In genomic region chr7:128459394-128459878, GRCh38 we compare ENCODE assay signal across 8 cellular contexts. TPM values are rescaled to one million over a fixed set of nuclear protein-coding genes. Genes with fewer than 3 reads are reported as not detected.
DNase-seq lines count a peak whose midpoint lies in the region; ATAC-seq and TF ChIP-seq lines count a peak whose summit lies in the region.

No MANE protein-coding gene starts in this region.

- intact Hi-C loops in Caco-2 (cut with micrococcal nuclease; ENCODE audit: unreplicated experiment) = loop anchor here (1.0 kb wide), 2 partner anchors 32 to 61 kb away; no protein-coding TSS in a partner anchor
- intact Hi-C loops in OCI-LY7 (cut with micrococcal nuclease; ENCODE audit: unreplicated experiment) = loop anchor here (1.0 to 2.0 kb wide), 2 partner anchors 32 to 55 kb away; no protein-coding TSS in a partner anchor

- ATAC-seq in GM19438 (IDR thresholded peaks at IDR 0.05; ENCODE audit: low read depth, unreplicated experiment) (peak; percentile 47), HG03520 (IDR thresholded peaks at IDR 0.05; ENCODE audit: unreplicated experiment) (peak; percentile 44), omental fat pad (ENCODE audit: low FRiP score) (no peak), upper lobe of left lung (ENCODE audit: low FRiP score in 2 of 2) (peak; percentile 54 to 75)
- peak; percentile 29 to 30 for ATAC-seq in activated T-cell treated with anti-CD3 and anti-CD28 coated beads, Interleukin-2, amount 50 U/mL, for 72 hours (replicated peaks in 1 of 2)

- DNase-seq in Caco-2 (peak; percentile 57 to 76), OCI-LY7 (ENCODE audit: low spot score) (peak; percentile 77), fibroblast of the aortic adventitia (ENCODE audit: low read depth) (peak; percentile 80), omental fat pad (ENCODE audit: low spot score) (no peak), upper lobe of left lung (peak in 1 of 2 donors; percentile 72)
- peak; percentile 58 for DNase-seq in activated T-cell treated with anti-CD3 and anti-CD28 coated beads, Interleukin-2, amount 50 U/mL, for 72 hours

- peaks cover 5% of the 10 kb centered on the region for H3K36me3 ChIP-seq in Caco-2 (ENCODE audit: control insufficient read depth, insufficient read depth, low read length)
- H3K36me3 ChIP-seq in OCI-LY7 (ENCODE audit: insufficient read depth, low read length) = peaks cover 43% of the 10 kb centered on the region
- no peaks in the 10 kb centered on the region for H3K36me3 ChIP-seq in upper lobe of left lung

- TF ChIP-seq EP300 in upper lobe of left lung (IDR thresholded peaks at IDR 0.05) = no peak

- H3K36me3 Mint-ChIP-seq in Caco-2 (ENCODE audit: insufficient read depth, unreplicated experiment) = peaks cover 37% of the 10 kb centered on the region
- peaks cover 5 to 22% of the 10 kb centered on the region in 2 donors for H3K36me3 Mint-ChIP-seq in activated T-cell treated with anti-CD3 and anti-CD28 coated beads, Interleukin-2, amount 50 U/mL, for 72 hours (ENCODE audit: insufficient read depth in 2 of 2)

- CTCF ChIA-PET in Caco-2 (lab: Charles Lee) = interaction anchor here (0.5 to 3.9 kb wide), 20 partner anchors 10 to 149 kb away, joined by 3 to 226 read pairs (median 4); partner anchors contain the start of gene IMPDH1
- CTCF ChIA-PET in OCI-LY7 (lab: Charles Lee; ENCODE audit: unreplicated experiment) = interaction anchor here (0.6 to 3.1 kb wide), 7 partner anchors 16 to 281 kb away, joined by 3 to 31 read pairs (median 3); no protein-coding TSS in a partner anchor

- H3K4me2 ChIP-seq in OCI-LY7 (ENCODE audit: low read length) = peak overlapping the region; percentile 79

- POLR2A ChIA-PET in Caco-2 (lab: Charles Lee) = interaction anchor here (0.5 to 0.7 kb wide), 2 partner anchors 24 to 534 kb away, joined by 3 to 5 read pairs; no protein-coding TSS in a partner anchor
- POLR2A ChIA-PET in OCI-LY7 (lab: Charles Lee) = interaction anchor here (0.8 to 1.3 kb wide), 7 partner anchors 10 to 45 kb away, joined by 3 to 6 read pairs (median 4); no protein-coding TSS in a partner anchor

- H3K79me2 ChIP-seq in OCI-LY7 (ENCODE audit: insufficient read depth, low read depth, low read length) = peaks cover 45% of the 10 kb centered on the region

- 37 to 54% methylated on average over 4 to 5 of the region's 5 CpGs for WGBS in upper lobe of left lung, 2 donors

- no peaks in the 10 kb centered on the region for H3K9me3 ChIP-seq in Caco-2
- no peaks in the 10 kb centered on the region for H3K9me3 ChIP-seq in OCI-LY7 (ENCODE audit: low read length)
- no peaks in the 10 kb centered on the region for H3K9me3 ChIP-seq in upper lobe of left lung

- BruUV-seq in Caco-2 (replicated peaks; lab: Mats Ljungman, UMichigan) (no TSS peak), OCI-LY7 (replicated peaks; lab: Mats Ljungman, UMichigan) (no TSS peak)

- no peaks in the 10 kb centered on the region for H3K9me2 ChIP-seq in OCI-LY7 (ENCODE audit: insufficient read depth, low read length)

- H3K27ac Mint-ChIP-seq in Caco-2 (ENCODE audit: unreplicated experiment) = no peak overlapping the region
- H3K27ac Mint-ChIP-seq in activated T-cell treated with anti-CD3 and anti-CD28 coated beads, Interleukin-2, amount 50 U/mL, for 72 hours = peak overlapping the region; percentile 35

- H2AFZ ChIP-seq in OCI-LY7 (ENCODE audit: low read length) = no peak overlapping the region

- H3K27me3 ChIP-seq in Caco-2 (replicated peaks; ENCODE audit: control insufficient read depth, insufficient read depth, low read length) = no peaks in the 10 kb centered on the region
- H3K27me3 ChIP-seq in upper lobe of left lung = no peaks in the 10 kb centered on the region

- H3K4me1 ChIP-seq in Caco-2 (peaks cover 11% of the 10 kb centered on the region), OCI-LY7 (ENCODE audit: insufficient read depth, low read length, poor library complexity, severe bottlenecking) (peaks cover 33% of the 10 kb centered on the region), upper lobe of left lung (peaks cover 13 to 36% (median 29%) of the 10 kb centered on the region in 4 donors)

- TF ChIP-seq POLR2A in upper lobe of left lung (IDR thresholded peaks at IDR 0.05) = no peak

- H3K27ac ChIP-seq in OCI-LY7 (ENCODE audit: low read depth, low read length, poor library complexity, severe bottlenecking) (no peak overlapping the region), upper lobe of left lung (no peak overlapping the region)

- H4K20me1 ChIP-seq in OCI-LY7 (ENCODE audit: insufficient read depth, low read length) = no peaks in the 10 kb centered on the region

- H3K4me3 ChIP-seq in Caco-2 (ENCODE audit: low read depth, low read length) (no peak overlapping the region), OCI-LY7 (ENCODE audit: low read depth, low read length, poor library complexity, severe bottlenecking) (no peak overlapping the region), fibroblast of the aortic adventitia (ENCODE audit: low read depth, low read length) (no peak overlapping the region), upper lobe of left lung (no peak overlapping the region)

- TF ChIP-seq CTCF in Caco-2 (IDR thresholded peaks at IDR 0.05; ENCODE audit: insufficient read depth in 1 of 2, low read depth in 1 of 2, low read length in 1 of 2, severe bottlenecking in 1 of 2, unreplicated experiment in 1 of 2) (peak; percentile 78 to 82), OCI-LY7 (conservative IDR thresholded peaks at IDR 0.05; ENCODE audit: low read length) (peak; percentile 92), fibroblast of the aortic adventitia (IDR thresholded peaks at IDR 0.05; ENCODE audit: insufficient read depth, low read length) (peak; percentile 87), omental fat pad (IDR thresholded peaks at IDR 0.05) (peak in 2 of 3 donors; percentile 46 to 82), upper lobe of left lung (IDR thresholded peaks at IDR 0.05) (peak; percentile 65 to 81 (median 78))

- H3K4me3 Mint-ChIP-seq in Caco-2 (ENCODE audit: unreplicated experiment) = no peak overlapping the region
- H3K4me3 Mint-ChIP-seq in activated T-cell treated with anti-CD3 and anti-CD28 coated beads, Interleukin-2, amount 50 U/mL, for 72 hours = peak overlapping the region; percentile 98

- H3K27me3 Mint-ChIP-seq in Caco-2 (ENCODE audit: insufficient read depth, unreplicated experiment) = no peaks in the 10 kb centered on the region
- no peaks in the 10 kb centered on the region for H3K27me3 Mint-ChIP-seq in activated T-cell treated with anti-CD3 and anti-CD28 coated beads, Interleukin-2, amount 50 U/mL, for 72 hours (ENCODE audit: low read depth)

- H3K4me1 Mint-ChIP-seq in Caco-2 (ENCODE audit: low read depth, unreplicated experiment) = peaks cover 24% of the 10 kb centered on the region
- H3K4me1 Mint-ChIP-seq in activated T-cell treated with anti-CD3 and anti-CD28 coated beads, Interleukin-2, amount 50 U/mL, for 72 hours (ENCODE audit: low read depth) = peaks cover 47% of the 10 kb centered on the region

- H3K9me3 Mint-ChIP-seq in Caco-2 (ENCODE audit: unreplicated experiment) = no peaks in the 10 kb centered on the region
- H3K9me3 Mint-ChIP-seq in activated T-cell treated with anti-CD3 and anti-CD28 coated beads, Interleukin-2, amount 50 U/mL, for 72 hours = no peaks in the 10 kb centered on the region

RNA-seq across cellular contexts. Expression of gene HILPDA, which starts 3.8 kb away (rescaled TPM):
- total RNA-seq in Caco-2 (2022) (17.0 and 17.8 TPM in 2 replicates), OCI-LY7 (2022) (19.4 and 22.4 TPM in 2 replicates), fibroblast of the aortic adventitia (ENCODE audit: low replicate concordance) (17.3 and 25.3 TPM in 2 replicates), omental fat pad (100 to 1,000 TPM in 1 of 4 donors, 10 to 100 TPM in 3; 25.0 to 122 (median 51.9) TPM), upper lobe of left lung (10 to 100 TPM in 2 of 6 donors, 1 to 10 TPM in 4; 2.6 to 14.9 (median 7.3) TPM)
- total RNA-seq in OCI-LY7 (2014; rRNA removed; shearing (Covaris generic)) = 23.7 and 33.9 TPM in 2 replicates
- 10 to 100 TPM; 42.7 to 59.9 TPM for total RNA-seq in activated T-cell treated with anti-CD3 and anti-CD28 coated beads, Interleukin-2, amount 50 U/mL, for 72 hours

RNA-seq across cellular contexts. Expression of gene METTL2B, which starts 17.1 kb away (rescaled TPM):
- total RNA-seq in Caco-2 (2022) (37.2 and 39.0 TPM in 2 replicates), OCI-LY7 (2022) (35.4 and 40.7 TPM in 2 replicates), fibroblast of the aortic adventitia (ENCODE audit: low replicate concordance) (13.5 and 41.4 TPM in 2 replicates), omental fat pad (10 to 100 TPM; 19.9 to 32.2 (median 25.9) TPM), upper lobe of left lung (10 to 100 TPM; 17.8 to 24.5 (median 21.2) TPM)
- total RNA-seq in OCI-LY7 (2014; rRNA removed; shearing (Covaris generic)) = 25.4 and 27.8 TPM in 2 replicates
- 10 to 100 TPM; 33.9 to 35.9 TPM for total RNA-seq in activated T-cell treated with anti-CD3 and anti-CD28 coated beads, Interleukin-2, amount 50 U/mL, for 72 hours

RNA-seq across cellular contexts. Expression of gene IMPDH1, which starts 49.7 kb away (rescaled TPM):
- total RNA-seq in Caco-2 (2022) (39.9 and 43.5 TPM in 2 replicates), OCI-LY7 (2022) (50.5 and 51.3 TPM in 2 replicates), fibroblast of the aortic adventitia (ENCODE audit: low replicate concordance) (22.3 and 37.2 TPM in 2 replicates), omental fat pad (100 to 1,000 TPM in 3 of 4 donors, 10 to 100 TPM in 1; 72.8 to 198 (median 109) TPM), upper lobe of left lung (100 to 1,000 TPM in 2 of 6 donors, 10 to 100 TPM in 4; 47.2 to 107 (median 81.5) TPM)
- total RNA-seq in OCI-LY7 (2014; rRNA removed; shearing (Covaris generic)) = 23.3 and 26.6 TPM in 2 replicates
- 10 to 100 TPM; 39.5 to 41.3 TPM for total RNA-seq in activated T-cell treated with anti-CD3 and anti-CD28 coated beads, Interleukin-2, amount 50 U/mL, for 72 hours
